In the genomic region with DNA sequence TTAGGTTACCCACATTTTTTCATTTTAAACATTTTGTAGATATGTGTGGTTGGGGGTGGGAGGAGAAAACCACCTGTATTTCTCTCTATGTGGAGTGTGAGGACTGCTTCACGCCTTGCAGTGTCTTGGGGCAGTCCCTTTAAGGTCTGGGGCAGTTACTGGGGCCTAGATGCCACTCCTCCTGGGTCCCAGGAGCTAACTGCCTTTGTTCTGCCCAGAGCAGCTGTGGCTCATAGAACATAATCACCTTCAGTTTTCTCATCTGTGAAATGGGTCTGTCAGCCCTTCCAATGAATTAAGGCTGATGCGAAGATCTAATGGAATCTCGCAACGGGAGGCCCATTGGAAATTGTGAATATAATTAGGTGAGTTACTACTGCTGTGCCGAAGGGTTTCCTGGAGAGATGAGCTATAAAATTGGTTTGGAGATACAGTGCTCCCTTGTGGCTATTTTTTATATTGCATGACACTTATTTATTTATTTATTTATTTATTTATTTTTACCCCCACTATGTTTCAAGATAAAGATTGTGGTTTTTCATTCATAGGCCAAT, we compare ENCODE assay signal across 8 cellular contexts. TPM values are rescaled to one million over a fixed set of nuclear protein-coding genes. Genes with fewer than 3 reads are reported as not detected.
DNase-seq lines count a peak whose midpoint lies in the region.
"Had no signal": no experiment of that assay in that cellular context is flagged by ENCODE, and none has a peak within 500 bp of the region (broad histone marks: within the 10 kb centered on the region; RNA-seq: fewer than 3 reads in every experiment).

No MANE protein-coding gene starts in this region.

- H3K4me3 ChIP-seq in adipocyte (ENCODE audit: low read length) (no peak overlapping the region), MG63 (no peak overlapping the region)

- peak; percentile 9 for DNase-seq in GM04504 (ENCODE audit: low read depth)
- DNase-seq in Kasumi-1 (lab: John Stamatoyannopoulos, UW) = peak; percentile 36 to 57
- DNase-seq in adipocyte (ENCODE audit: low read depth) = peak; percentile 42
- DNase-seq in islet precursor cell = peak; percentile 40
- DNase-seq in COR-L47 (lab: John Stamatoyannopoulos, UW) = no peak
- DNase-seq in activated T-cell treated with anti-CD3 and anti-CD28 coated beads, Interleukin-2, amount 50 U/mL, for 1 hour = no peak
- no peak for DNase-seq in MG63
- DNase-seq: naive B cell had no signal

- peaks cover 32% of the 10 kb centered on the region for H3K27me3 ChIP-seq in adipocyte (replicated peaks; ENCODE audit: control insufficient read depth, insufficient read depth, low read length)
- H3K27me3 ChIP-seq in MG63 = no peaks in the 10 kb centered on the region

- peaks cover 11% of the 10 kb centered on the region for H3K4me1 ChIP-seq in adipocyte (ENCODE audit: control insufficient read depth, insufficient read depth, low read length)

- no peak overlapping the region for H3K9ac ChIP-seq in adipocyte (ENCODE audit: low read length)

- H3K36me3 ChIP-seq in adipocyte (ENCODE audit: control insufficient read depth, insufficient read depth, low read length, severe bottlenecking) = no peaks in the 10 kb centered on the region
- H3K36me3 ChIP-seq in MG63 = no peaks in the 10 kb centered on the region

- no peaks in the 10 kb centered on the region for H3K9me3 ChIP-seq in adipocyte (ENCODE audit: control insufficient read depth, low read length)
- no peaks in the 10 kb centered on the region for H3K9me3 ChIP-seq in MG63

RNA-seq across cellular contexts. Expression of gene DHRS7C, which starts 22.9 kb away (rescaled TPM):
- total RNA-seq in MG63 (2014; rRNA removed; shearing (Covaris generic); ENCODE audit: low replicate concordance) = not detected in 2 replicates

RNA-seq across cellular contexts. Expression of gene GSG1L2, which starts 53.4 kb away (rescaled TPM):
- total RNA-seq in MG63 (2014; rRNA removed; shearing (Covaris generic); ENCODE audit: low replicate concordance) = not detected in 2 replicates

RNA-seq across cellular contexts. Expression of gene GLP2R, which starts 57.3 kb away (rescaled TPM):
- total RNA-seq in MG63 (2014; rRNA removed; shearing (Covaris generic); ENCODE audit: low replicate concordance) = 0.03 TPM in 1 of 2 replicates, not detected in the other

Comparison
In these comparisons a context has a peak if more than half of its experiments do, and no peak if none do; other contexts are left out.
1. DNase-seq: peak in GM04504 (single experiment), Kasumi-1 (2 of 2), adipocyte (single experiment) and islet precursor cell (single experiment); none in COR-L47 (single experiment), activated T-cell treated with anti-CD3 and anti-CD28 coated beads, Interleukin-2, amount 50 U/mL, for 1 hour (single experiment) and MG63 (single experiment).